In genomic region chr2:174952607-174953006, GRCh38 we compare ENCODE assay signal across 15 cellular contexts. TPM values are rescaled to one million over a fixed set of nuclear protein-coding genes. Genes with fewer than 3 reads are reported as not detected.
DNase-seq lines count a peak whose midpoint lies in the region; ATAC-seq and TF ChIP-seq lines count a peak whose summit lies in the region.
"Had no signal": no experiment of that assay in that cellular context is flagged by ENCODE, and none has a peak within 500 bp of the region (broad histone marks: within the 10 kb centered on the region; RNA-seq: fewer than 3 reads in every experiment).

No MANE protein-coding gene starts in this region.

- intact Hi-C loops in sciatic nerve (cut with DNase I): no loop called here

- no peak overlapping the region for H3K4me2 ChIP-seq in mesendoderm (ENCODE audit: low read length)
- H3K4me2 ChIP-seq: A549 had no signal

- TF ChIP-seq CTCF in brain microvascular endothelial cell (IDR thresholded peaks at IDR 0.05; ENCODE audit: low read depth, low read length, missing control alignments): no peak
- no peak for TF ChIP-seq CTCF in mesothelial cell of epicardium (IDR thresholded peaks at IDR 0.05; ENCODE audit: unreplicated experiment)

- H3K4ac ChIP-seq in mesendoderm (ENCODE audit: low read depth, low read length): no peak overlapping the region

- peaks cover 22% of the 10 kb centered on the region for H3K9me3 Mint-ChIP-seq in mesothelial cell of epicardium
- H3K9me3 Mint-ChIP-seq: activated T-helper 1 cell treated with anti-CD3 and anti-CD28 coated beads, Interleukin-12 subunit alpha, Interleukin-12 subunit beta, Interleukin-2, Interleukin-4 antibody, amounts not matched to agents 30 ng/mL and 10 ng/mL and 1 ng/mL, durations not matched to agents 14 hours and 24 hours and 36 hours had no signal

- H3K27ac Mint-ChIP-seq in mesothelial cell of epicardium (peak overlapping the region; percentile 2), T-helper 17 cell (no peak overlapping the region)
- H3K27ac Mint-ChIP-seq: activated T-helper 1 cell treated with anti-CD3 and anti-CD28 coated beads, Interleukin-12 subunit alpha, Interleukin-12 subunit beta, Interleukin-2, Interleukin-4 antibody, amounts not matched to agents 30 ng/mL and 10 ng/mL and 1 ng/mL, durations not matched to agents 14 hours and 24 hours and 36 hours had no signal

- H3K36me3 ChIP-seq in brain microvascular endothelial cell (replicated peaks) (no peaks in the 10 kb centered on the region), mesendoderm (ENCODE audit: control insufficient read depth, insufficient read depth, low read length) (no peaks in the 10 kb centered on the region)

- no peak overlapping the region for H2BK5ac ChIP-seq in mesendoderm (ENCODE audit: low read length)

- H3K18ac ChIP-seq in mesendoderm (ENCODE audit: low read length): no peak overlapping the region

- no peaks in the 10 kb centered on the region for H3K9me3 ChIP-seq in T-helper 17 cell (ENCODE audit: control insufficient read depth, low read length, poor library complexity, severe bottlenecking)
- H3K9me3 ChIP-seq: A549 had no signal

- H3K27ac ChIP-seq in brain microvascular endothelial cell (peak overlapping the region; percentile 47), mesendoderm (ENCODE audit: low read depth, low read length) (no peak overlapping the region)
- H3K27ac ChIP-seq: A549, RWPE1 had no signal

- H3K27me3 Mint-ChIP-seq in mesothelial cell of epicardium (ENCODE audit: low read depth) (no peaks in the 10 kb centered on the region), T-helper 17 cell (peaks cover 23% of the 10 kb centered on the region)

- no peaks in the 10 kb centered on the region for H3K27me3 ChIP-seq in brain microvascular endothelial cell (replicated peaks)
- H3K27me3 ChIP-seq in mesendoderm (ENCODE audit: insufficient read depth, low read length, poor library complexity): no peaks in the 10 kb centered on the region

- no peak overlapping the region for H4K5ac ChIP-seq in mesendoderm (ENCODE audit: low read length)

- H4K8ac ChIP-seq in mesendoderm (ENCODE audit: low read depth, low read length): no peak overlapping the region

- H3K4me1 Mint-ChIP-seq in mesothelial cell of epicardium (peaks cover 21% of the 10 kb centered on the region), T-helper 17 cell (no peaks in the 10 kb centered on the region)

- peak; percentile 54 for DNase-seq in NCI-H2171 treated with DMSO at 0.1 percent for 48 hours (lab: John Stamatoyannopoulos, UW)
- no peak for DNase-seq in NCI-H2171 (lab: John Stamatoyannopoulos, UW)
- DNase-seq in NCI-H146 treated with DMSO at 0.1 percent for 48 hours (lab: John Stamatoyannopoulos, UW; ENCODE audit: unreplicated experiment): peak; percentile 10
- DNase-seq in brain microvascular endothelial cell: no peak
- no peak for DNase-seq in mesothelial cell of epicardium (ENCODE audit: low spot score in 2 of 2, unreplicated experiment in 2 of 2)
- DNase-seq in T-helper 17 cell: no peak
- DNase-seq in sciatic nerve (ENCODE audit: low spot score): no peak
- DNase-seq in mesendoderm: no peak
- DNase-seq: activated CD4-positive, alpha-beta T cell treated with anti-CD3 and anti-CD28 coated beads, Interleukin-2, amount 50 U/mL, for 48 hours; anterior cingulate cortex; NCI-H446; T1000 had no signal

- H3K56ac ChIP-seq in mesendoderm (ENCODE audit: low read length): no peak overlapping the region

- H3K9ac ChIP-seq in mesendoderm (ENCODE audit: low read length): no peak overlapping the region

- peaks cover 19% of the 10 kb centered on the region for H3K79me2 ChIP-seq in mesendoderm (ENCODE audit: control insufficient read depth, insufficient read depth, low read length)

- H3K36me3 Mint-ChIP-seq in mesothelial cell of epicardium (peaks cover 15% of the 10 kb centered on the region), T-helper 17 cell (ENCODE audit: low read depth) (peaks cover 3% of the 10 kb centered on the region)

- ATAC-seq in T-helper 17 cell (no peak), sciatic nerve (no peak)
- ATAC-seq: A549 had no signal

- in situ Hi-C loops in brain microvascular endothelial cell (cut with HindIII; ENCODE audit: low pct_ligation_motif_present, low sequenced_read_pairs): no loop called here

- H2AK5ac ChIP-seq in mesendoderm (ENCODE audit: low read length): no peak overlapping the region

- H3K4me1 ChIP-seq in mesendoderm (ENCODE audit: control insufficient read depth, low read depth, low read length): peaks cover 3% of the 10 kb centered on the region
- H3K4me1 ChIP-seq: A549 had no signal

- 100% methylated on average over 1 of the region's 6 CpGs for whole genome bisulfite sequencing in mesendoderm (ENCODE audit: extremely low coverage, insufficient coverage, low lambda C conversion rate)

- H3K23ac ChIP-seq in mesendoderm (ENCODE audit: low read length): no peak overlapping the region

- H3K4me3 ChIP-seq in brain microvascular endothelial cell (ENCODE audit: low read depth, low read length): no peak overlapping the region
- H3K4me3 ChIP-seq in mesendoderm (ENCODE audit: low read length): no peak overlapping the region
- H3K4me3 ChIP-seq: A549 had no signal

- no peak overlapping the region for H3K4me3 Mint-ChIP-seq in mesothelial cell of epicardium
- H3K4me3 Mint-ChIP-seq in T-helper 17 cell: no peak overlapping the region
- H3K4me3 Mint-ChIP-seq: activated T-helper 1 cell treated with anti-CD3 and anti-CD28 coated beads, Interleukin-12 subunit alpha, Interleukin-12 subunit beta, Interleukin-2, Interleukin-4 antibody, amounts not matched to agents 30 ng/mL and 10 ng/mL and 1 ng/mL, durations not matched to agents 14 hours and 24 hours and 36 hours had no signal

- H2BK15ac ChIP-seq in mesendoderm (replicated peaks; ENCODE audit: low read depth): no peak overlapping the region

- H2BK120ac ChIP-seq in mesendoderm (ENCODE audit: low read depth, low read length): no peak overlapping the region

- peaks cover 7% of the 10 kb centered on the region for H3K79me1 ChIP-seq in mesendoderm (ENCODE audit: low read length)

RNA-seq across cellular contexts. Expression of gene CHN1, which starts 52.6 kb away (rescaled TPM):
- total RNA-seq in mesothelial cell of epicardium (32.7 to 34.4 TPM (median 33.9 TPM) in 3 replicates), T-helper 17 cell (10 to 100 TPM; 16.5 to 16.6 TPM), sciatic nerve (38.4 TPM)
- polyA plus RNA-seq in mesendoderm (2013, experiment 1 of 2): 32.8 TPM
- polyA plus RNA-seq in mesendoderm (2013, experiment 2 of 2): 32.0 TPM

Comparison
In these comparisons a context has a peak if more than half of its experiments do, and no peak if none do; other contexts are left out.
1. DNase-seq: peak in NCI-H2171 treated with DMSO at 0.1 percent for 48 hours (single experiment) and NCI-H146 treated with DMSO at 0.1 percent for 48 hours (single experiment); none in NCI-H2171 (single experiment), brain microvascular endothelial cell (single experiment), mesothelial cell of epicardium (0 of 2), T-helper 17 cell (0 of 3), sciatic nerve (single experiment) and mesendoderm (single experiment).